39 cellular contexts compared by ENCODE assay signal in the genomic region with DNA sequence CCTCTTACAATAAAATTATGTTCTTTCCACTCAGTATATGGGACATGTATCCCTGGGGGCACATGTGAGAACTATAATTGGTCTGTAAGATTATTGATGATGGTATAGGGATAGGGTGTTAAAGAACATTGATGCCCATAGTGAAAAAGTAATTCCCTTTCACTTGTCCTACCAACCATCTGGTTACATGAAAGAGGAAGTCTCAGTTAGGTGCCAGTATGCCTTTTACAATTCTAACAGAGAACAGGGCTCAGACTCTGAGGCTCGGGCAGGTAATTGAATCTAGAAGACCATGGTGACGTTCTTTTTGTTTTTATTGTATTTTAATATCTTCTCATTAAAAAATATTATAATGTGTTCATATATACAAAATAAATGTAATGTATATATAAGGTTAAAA.
DNase-seq lines count a peak whose midpoint lies in the region; ATAC-seq and TF ChIP-seq lines count a peak whose summit lies in the region.
"Had no signal": no experiment of that assay in that cellular context is flagged by ENCODE, and none has a peak within 500 bp of the region (broad histone marks: within the 10 kb centered on the region; RNA-seq: fewer than 3 reads in every experiment).

No MANE protein-coding gene starts in this region.

- H3K4me1 ChIP-seq in MM.1S (ENCODE audit: low read length), result peaks cover 39% of the 10 kb centered on the region
- peaks cover 73% of the 10 kb centered on the region for H3K4me1 ChIP-seq in psoas muscle
- H3K4me1 ChIP-seq: body of pancreas, Caco-2 had no signal

- H3K9me3 Mint-ChIP-seq in activated T-helper 2 cell treated with anti-CD3 and anti-CD28 coated beads, Interferon-gamma antibody, Interleukin-2, Interleukin-4, amounts not matched to agents 10 μg/mL and 5 μg/mL and 100 μg/mL, durations not matched to agents 14 hours and 24 hours and 36 hours, result no peaks in the 10 kb centered on the region
- H3K9me3 Mint-ChIP-seq: activated CD4-positive, alpha-beta memory T cell treated with anti-CD3 and anti-CD28 coated beads for 36 hours; central memory CD8-positive, alpha-beta T cell; memory B cell; stimulated activated naive CD8-positive, alpha-beta T cell treated with anti-CD3 and anti-CD28 coated beads, Interleukin-15, amount 100 ng/mL, for 72 hours had no signal

- peaks cover 6% of the 10 kb centered on the region for H3K4me1 Mint-ChIP-seq in activated T-helper 2 cell treated with anti-CD3 and anti-CD28 coated beads, Interferon-gamma antibody, Interleukin-2, Interleukin-4, amounts not matched to agents 10 μg/mL and 5 μg/mL and 100 μg/mL, durations not matched to agents 14 hours and 24 hours and 36 hours (ENCODE audit: low read depth)
- H3K4me1 Mint-ChIP-seq: central memory CD8-positive, alpha-beta T cell had no signal

- H3K9me3 ChIP-seq in MM.1S (replicated peaks; ENCODE audit: insufficient read depth, low read length), result no peaks in the 10 kb centered on the region
- H3K9me3 ChIP-seq in psoas muscle, result no peaks in the 10 kb centered on the region
- H3K9me3 ChIP-seq: body of pancreas, Caco-2, esophagus muscularis mucosa, thoracic aorta had no signal

- H3K36me3 Mint-ChIP-seq in activated T-helper 2 cell treated with anti-CD3 and anti-CD28 coated beads, Interferon-gamma antibody, Interleukin-2, Interleukin-4, amounts not matched to agents 10 μg/mL and 5 μg/mL and 100 μg/mL, durations not matched to agents 14 hours and 24 hours and 36 hours (ENCODE audit: low read depth), result no peaks in the 10 kb centered on the region
- H3K36me3 Mint-ChIP-seq: activated CD4-positive, alpha-beta memory T cell treated with anti-CD3 and anti-CD28 coated beads for 36 hours; CD14-positive monocyte had no signal

- DNase-seq in NOMO-1 treated with DMSO at 0.1 percent for 48 hours (lab: John Stamatoyannopoulos, UW; ENCODE audit: unreplicated experiment) (peak; percentile 21), NOMO-1 treated with dmso at 0.1 percent for 144 hours (lab: John Stamatoyannopoulos, UW; ENCODE audit: unreplicated experiment) (no peak), MM.1S (peak; percentile 11), psoas muscle (no peak), ecto neural progenitor cell (ENCODE audit: low spot score) (no peak), NCI-H1048 (lab: John Stamatoyannopoulos, UW) (no peak)
- DNase-seq in activated T-helper 2 cell treated with anti-CD3 and anti-CD28 coated beads, Interferon-gamma antibody, Interleukin-2, Interleukin-4, amounts not matched to agents 10 μg/mL and 5 μg/mL and 100 μg/mL, durations not matched to agents 14 hours and 24 hours and 36 hours (ENCODE audit: low spot score), result no peak
- DNase-seq: 8988T; activated CD4-positive, alpha-beta memory T cell treated with anti-CD3 and anti-CD28 coated beads for 36 hours; activated CD4-positive, alpha-beta T cell treated with anti-CD3 and anti-CD28 coated beads for 1 hour; activated CD8-positive, alpha-beta memory T cell treated with anti-CD3 and anti-CD28 coated beads, Interleukin-2, amount 50 U/mL, for 4 hours; activated naive CD4-positive, alpha-beta T cell treated with anti-CD3 and anti-CD28 coated beads, Interleukin-2, amount 50 U/mL, for 16 hours; body of pancreas; Caco-2; DMS79; foreskin fibroblast; heart left ventricle; islet precursor cell; Karpas-422; left lung; NCI-H1092; NCI-H1694; NCI-H510A treated with DMSO at 0.1 percent for 48 hours; nephron progenitor cell; NK-92 treated with Interleukin-12 subunit alpha and Interleukin-12 subunit beta, amount 100 ng/mL, for 24 hours; right cardiac atrium; Right ventricle myocardium superior; stimulated activated CD4-positive, alpha-beta T cell treated with anti-CD3 and anti-CD28 coated beads, Interleukin-1b, Interleukin-23, amount 100 ng/mL, for 48 hours; stimulated activated CD8-positive, alpha-beta memory T cell treated with anti-CD3 and anti-CD28 coated beads, Interleukin-4, amount 100 ng/mL, for 48 hours; stimulated activated naive CD8-positive, alpha-beta T cell treated with anti-CD3 and anti-CD28 coated beads, Interleukin-15, amount 100 ng/mL, for 72 hours had no signal

- H2AFZ ChIP-seq in MM.1S (ENCODE audit: low read length), result no peak overlapping the region
- H2AFZ ChIP-seq: GM23338 had no signal

- H3K27me3 Mint-ChIP-seq in activated T-helper 2 cell treated with anti-CD3 and anti-CD28 coated beads, Interferon-gamma antibody, Interleukin-2, Interleukin-4, amounts not matched to agents 10 μg/mL and 5 μg/mL and 100 μg/mL, durations not matched to agents 14 hours and 24 hours and 36 hours (ENCODE audit: low read depth), result no peaks in the 10 kb centered on the region
- H3K27me3 Mint-ChIP-seq: activated CD4-positive, alpha-beta memory T cell treated with anti-CD3 and anti-CD28 coated beads for 36 hours; central memory CD8-positive, alpha-beta T cell; memory B cell; stimulated activated naive CD8-positive, alpha-beta T cell treated with anti-CD3 and anti-CD28 coated beads, Interleukin-15, amount 100 ng/mL, for 72 hours had no signal

- 0 out of 2 replicates have a peak, but pooled peaks cover 4% of the 10 kb centered on the region for H3F3A ChIP-seq in MM.1S (ENCODE audit: insufficient read depth, low read length)

- H3K4me2 ChIP-seq in MM.1S (ENCODE audit: low read depth, low read length), result peak overlapping the region; percentile 34
- H3K4me2 ChIP-seq: GM23338 had no signal

- WGBS in psoas muscle, 3 donors, result 89 to 96% (median 94%) methylated on average over 2 of the region's 2 CpGs

- no peak overlapping the region for H3K4me3 ChIP-seq in MM.1S (ENCODE audit: low read length)
- H3K4me3 ChIP-seq in psoas muscle, result no peak overlapping the region
- H3K4me3 ChIP-seq: body of pancreas, esophagus muscularis mucosa, GM23338, heart left ventricle, left lung, thoracic aorta had no signal

- H3K79me2 ChIP-seq in MM.1S (ENCODE audit: low read length), result no peaks in the 10 kb centered on the region

- no peaks in the 10 kb centered on the region for H3K9me2 ChIP-seq in MM.1S (replicated peaks; ENCODE audit: insufficient read depth, low read length)

- H3K27ac ChIP-seq in MM.1S (ENCODE audit: low read length), result peak overlapping the region; percentile 32; the same call in 1 of the 2 replicates
- H3K27ac ChIP-seq in psoas muscle, result peak overlapping the region; percentile 67
- H3K27ac ChIP-seq: body of pancreas, esophagus muscularis mucosa, heart left ventricle, left lung had no signal

- H3K9ac ChIP-seq in MM.1S (ENCODE audit: low read length), result no peak overlapping the region

- TF ChIP-seq CTCF in MM.1S (IDR thresholded peaks at IDR 0.05; ENCODE audit: low read length) (no peak), psoas muscle (IDR thresholded peaks at IDR 0.05) (no peak)

- no peaks in the 10 kb centered on the region for H3K36me3 ChIP-seq in MM.1S (replicated peaks; ENCODE audit: insufficient read depth, low read length)
- no peaks in the 10 kb centered on the region for H3K36me3 ChIP-seq in psoas muscle (ENCODE audit: insufficient read depth in 1 of 2, low read depth in 1 of 2)
- H3K36me3 ChIP-seq: esophagus muscularis mucosa, heart left ventricle, left lung, thoracic aorta had no signal

- no peaks in the 10 kb centered on the region for H4K20me1 ChIP-seq in MM.1S (ENCODE audit: insufficient read depth, low read length)

- no peak overlapping the region for H3K27ac Mint-ChIP-seq in activated T-helper 2 cell treated with anti-CD3 and anti-CD28 coated beads, Interferon-gamma antibody, Interleukin-2, Interleukin-4, amounts not matched to agents 10 μg/mL and 5 μg/mL and 100 μg/mL, durations not matched to agents 14 hours and 24 hours and 36 hours
- H3K27ac Mint-ChIP-seq: activated CD4-positive, alpha-beta memory T cell treated with anti-CD3 and anti-CD28 coated beads for 36 hours; CD14-positive monocyte; GM23338; memory B cell; nephron progenitor cell had no signal

- H3K27me3 ChIP-seq in MM.1S (replicated peaks; ENCODE audit: insufficient read depth, low read length) (no peaks in the 10 kb centered on the region), psoas muscle (ENCODE audit: insufficient read depth in 3 of 3, low read length in 2 of 3) (no peaks in the 10 kb centered on the region)
- H3K27me3 ChIP-seq: body of pancreas, esophagus muscularis mucosa, heart left ventricle, left lung had no signal

- H3K4me3 Mint-ChIP-seq in activated T-helper 2 cell treated with anti-CD3 and anti-CD28 coated beads, Interferon-gamma antibody, Interleukin-2, Interleukin-4, amounts not matched to agents 10 μg/mL and 5 μg/mL and 100 μg/mL, durations not matched to agents 14 hours and 24 hours and 36 hours (ENCODE audit: low read depth), result no peak overlapping the region
- H3K4me3 Mint-ChIP-seq: activated CD4-positive, alpha-beta memory T cell treated with anti-CD3 and anti-CD28 coated beads for 36 hours; CD14-positive monocyte; central memory CD8-positive, alpha-beta T cell; GM23338; memory B cell; nephron progenitor cell; stimulated activated naive CD8-positive, alpha-beta T cell treated with anti-CD3 and anti-CD28 coated beads, Interleukin-15, amount 100 ng/mL, for 72 hours had no signal

- peak; percentile 37 for ATAC-seq in GM21515 (IDR thresholded peaks at IDR 0.05; ENCODE audit: unreplicated experiment)
- no peak for ATAC-seq in psoas muscle
- ATAC-seq: body of pancreas, GM23338, heart left ventricle, left lung, Panc1, right cardiac atrium, SK-N-SH treated with all-trans-retinoic acid at 6 μM for 48 hours had no signal

- intact Hi-C loops in psoas muscle (cut with DNase I), result loop anchor here in 1 of 2 donors (5.0 kb wide), 1 partner anchor 107 kb away; no protein-coding TSS in a partner anchor
- intact Hi-C loops in activated T-helper 2 cell treated with anti-CD3 and anti-CD28 coated beads, Interferon-gamma antibody, Interleukin-2, Interleukin-4, amounts not matched to agents 10 μg/mL and 5 μg/mL and 100 μg/mL, durations not matched to agents 14 hours and 24 hours and 36 hours (cut with micrococcal nuclease), result no loop called here

Comparison
In these comparisons a context has a peak if more than half of its experiments do, and no peak if none do; other contexts are left out.
1. DNase-seq: peak in NOMO-1 treated with DMSO at 0.1 percent for 48 hours (single experiment) and MM.1S (single experiment); none in NOMO-1 treated with dmso at 0.1 percent for 144 hours (single experiment), psoas muscle (0 of 2), activated T-helper 2 cell treated with anti-CD3 and anti-CD28 coated beads, Interferon-gamma antibody, Interleukin-2, Interleukin-4, amounts not matched to agents 10 μg/mL and 5 μg/mL and 100 μg/mL, durations not matched to agents 14 hours and 24 hours and 36 hours (single experiment), ecto neural progenitor cell (single experiment) and NCI-H1048 (single experiment).